Comparison of ENCODE assay signal across 8 cellular contexts in genomic region chr10:17025444-17026295, GRCh38.
DNase-seq lines count a peak whose midpoint lies in the region; ATAC-seq and TF ChIP-seq lines count a peak whose summit lies in the region.

No MANE protein-coding gene starts in this region.

- H3K4me1 ChIP-seq in Peyer's patch: peaks cover 0 to 36% (median 9%) of the 10 kb centered on the region in 4 donors
- peaks cover 0 to 14% (median 0%) of the 10 kb centered on the region in 4 donors for H3K4me1 ChIP-seq in sigmoid colon

- WGBS in sigmoid colon, 2 donors: 54 to 72% methylated on average over 7 of the region's 7 CpGs

- DNase-seq in AG10803 (ENCODE audit: low read depth) (peak; percentile 99), Peyer's patch (no peak), fibroblast of villous mesenchyme (ENCODE audit: low read depth) (peak; percentile 95), sigmoid colon (peak; percentile 72), NCI-H1694 treated with DMSO at 0.1 percent for 48 hours (lab: John Stamatoyannopoulos, UW) (no peak)
- DNase-seq in activated T-helper 9 cell treated with anti-CD3 and anti-CD28 coated beads, Interleukin-2, amount 50 U/mL, for 16 hours (ENCODE audit: low read depth): peak; percentile 46

- no peaks in the 10 kb centered on the region for H3K27me3 ChIP-seq in Peyer's patch
- no peaks in the 10 kb centered on the region for H3K27me3 ChIP-seq in sigmoid colon

- peak overlapping the region; percentile 35 for H3K4me3 ChIP-seq in AG10803 (ENCODE audit: low read length)
- no peak overlapping the region for H3K4me3 ChIP-seq in Peyer's patch
- H3K4me3 ChIP-seq in fibroblast of villous mesenchyme (ENCODE audit: low read depth, low read length): no peak overlapping the region
- no peak overlapping the region for H3K4me3 ChIP-seq in sigmoid colon

- H3K9me3 ChIP-seq in Peyer's patch (no peaks in the 10 kb centered on the region), sigmoid colon (no peaks in the 10 kb centered on the region)

- TF ChIP-seq CTCF in AG10803 (conservative IDR thresholded peaks at IDR 0.05; ENCODE audit: low read length): no peak
- no peak for TF ChIP-seq CTCF in Peyer's patch (IDR thresholded peaks at IDR 0.05)
- TF ChIP-seq CTCF in fibroblast of villous mesenchyme (IDR thresholded peaks at IDR 0.05; ENCODE audit: insufficient read depth, low read depth, low read length): no peak
- TF ChIP-seq CTCF in sigmoid colon (IDR thresholded peaks at IDR 0.05): no peak

- TF ChIP-seq POLR2A in Peyer's patch (IDR thresholded peaks at IDR 0.05) (no peak), sigmoid colon (IDR thresholded peaks at IDR 0.05) (no peak)

- H3K36me3 ChIP-seq in Peyer's patch: no peaks in the 10 kb centered on the region
- H3K36me3 ChIP-seq in sigmoid colon: no peaks in the 10 kb centered on the region

- no peak for TF ChIP-seq EP300 in sigmoid colon (IDR thresholded peaks at IDR 0.05)

- no peak for ATAC-seq in GM19463 (IDR thresholded peaks at IDR 0.05; ENCODE audit: unreplicated experiment)
- ATAC-seq in HG02981 (IDR thresholded peaks at IDR 0.05; ENCODE audit: unreplicated experiment): no peak

- intact Hi-C loops in sigmoid colon (cut with DNase I): no loop called here

- H3K27ac ChIP-seq in Peyer's patch: peak overlapping the region; percentile 27 to 80 (median 66)
- H3K27ac ChIP-seq in sigmoid colon: peak overlapping the region; percentile 11 to 62 (median 56)

Comparison
In these comparisons a context has a peak if more than half of its experiments do, and no peak if none do; other contexts are left out.
1. DNase-seq: peak in AG10803 (single experiment), activated T-helper 9 cell treated with anti-CD3 and anti-CD28 coated beads, Interleukin-2, amount 50 U/mL, for 16 hours (single experiment), fibroblast of villous mesenchyme (single experiment) and sigmoid colon (single experiment); none in Peyer's patch (0 of 3) and NCI-H1694 treated with DMSO at 0.1 percent for 48 hours (single experiment).